In the genomic region with DNA sequence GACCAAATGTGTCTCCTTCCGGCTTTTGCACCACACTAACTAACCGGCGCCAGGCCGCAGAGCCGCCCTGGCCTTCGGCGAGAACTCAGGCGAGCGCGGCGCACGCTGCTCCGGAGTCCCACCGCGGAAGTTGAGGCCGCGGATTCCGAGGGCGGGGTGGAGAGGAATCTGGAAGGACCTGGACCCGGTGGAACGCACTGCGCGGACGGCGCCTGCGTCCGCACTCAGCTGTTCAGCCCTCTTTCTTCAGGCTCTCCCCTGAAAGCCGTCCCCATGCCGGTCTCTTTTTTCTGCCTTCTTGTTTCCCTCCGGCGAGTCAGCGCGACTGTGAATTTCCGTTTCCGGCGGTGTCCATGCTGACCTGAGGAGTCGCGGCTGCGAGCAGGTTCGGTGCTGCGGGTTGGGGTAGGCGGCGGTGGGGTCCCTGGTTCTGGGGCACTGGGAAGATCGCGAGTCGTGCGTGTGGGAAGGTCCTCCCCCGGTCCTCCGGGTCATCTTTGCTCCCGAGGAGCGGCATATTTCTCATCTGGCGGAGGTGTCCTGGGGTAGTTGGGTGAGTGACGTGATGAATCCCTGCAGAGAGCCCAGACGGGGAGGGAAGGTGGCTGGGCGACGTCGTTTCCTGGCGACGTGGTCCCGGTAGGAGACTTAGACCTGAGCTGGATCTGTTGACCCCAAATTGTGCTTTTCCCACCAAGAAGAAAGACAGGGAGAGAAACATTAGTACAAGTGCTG, we compare ENCODE assay signal across 1 cellular context.
TF ChIP-seq lines count a peak whose summit lies in the region.

Gene BMS1, plus strand, starts transcription at position 350 of the 735 bp plus-strand sequence. CDS start 1,600 bp downstream, outside the sequence.

TF ChIP-seq in HCT116, 20 proteins besides CTCF, POLR2A, EP300 and RAD21 (continued from another document):
- TF ChIP-seq ZBTB33 (IDR thresholded peaks at IDR 0.05; ENCODE audit: extremely low read depth, insufficient replicate concordance, low read length) (no peak), EGR1 (IDR thresholded peaks at IDR 0.05; ENCODE audit: low read depth) (no peak; the same call in 1 of the 2 replicates), SRF (IDR thresholded peaks at IDR 0.05; ENCODE audit: low read depth) (peak; percentile 93), CEBPB (IDR thresholded peaks at IDR 0.05; ENCODE audit: low read depth) (no peak), EZH2phosphoT487 (IDR thresholded peaks at IDR 0.05; ENCODE audit: borderline replicate concordance) (no peak), JUND (IDR thresholded peaks at IDR 0.05) (0 out of 2 replicates have a peak, but pooled peaks have one; percentile 34), YY1 (IDR thresholded peaks at IDR 0.05; ENCODE audit: extremely low read depth, insufficient replicate concordance, low read depth, low read length) (peak; percentile 90), FOSL1 (IDR thresholded peaks at IDR 0.05; ENCODE audit: low read depth) (0 out of 2 replicates have a peak, but pooled peaks have one; percentile 30), SIN3A (IDR thresholded peaks at IDR 0.05; ENCODE audit: low read depth) (peak; percentile 87)
- TF ChIP-seq, protein P1, sequence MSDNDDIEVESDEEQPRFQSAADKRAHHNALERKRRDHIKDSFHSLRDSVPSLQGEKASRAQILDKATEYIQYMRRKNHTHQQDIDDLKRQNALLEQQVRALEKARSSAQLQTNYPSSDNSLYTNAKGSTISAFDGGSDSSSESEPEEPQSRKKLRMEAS (IDR thresholded peaks at IDR 0.05), result peak; percentile 90
- TF ChIP-seq, protein P2, sequence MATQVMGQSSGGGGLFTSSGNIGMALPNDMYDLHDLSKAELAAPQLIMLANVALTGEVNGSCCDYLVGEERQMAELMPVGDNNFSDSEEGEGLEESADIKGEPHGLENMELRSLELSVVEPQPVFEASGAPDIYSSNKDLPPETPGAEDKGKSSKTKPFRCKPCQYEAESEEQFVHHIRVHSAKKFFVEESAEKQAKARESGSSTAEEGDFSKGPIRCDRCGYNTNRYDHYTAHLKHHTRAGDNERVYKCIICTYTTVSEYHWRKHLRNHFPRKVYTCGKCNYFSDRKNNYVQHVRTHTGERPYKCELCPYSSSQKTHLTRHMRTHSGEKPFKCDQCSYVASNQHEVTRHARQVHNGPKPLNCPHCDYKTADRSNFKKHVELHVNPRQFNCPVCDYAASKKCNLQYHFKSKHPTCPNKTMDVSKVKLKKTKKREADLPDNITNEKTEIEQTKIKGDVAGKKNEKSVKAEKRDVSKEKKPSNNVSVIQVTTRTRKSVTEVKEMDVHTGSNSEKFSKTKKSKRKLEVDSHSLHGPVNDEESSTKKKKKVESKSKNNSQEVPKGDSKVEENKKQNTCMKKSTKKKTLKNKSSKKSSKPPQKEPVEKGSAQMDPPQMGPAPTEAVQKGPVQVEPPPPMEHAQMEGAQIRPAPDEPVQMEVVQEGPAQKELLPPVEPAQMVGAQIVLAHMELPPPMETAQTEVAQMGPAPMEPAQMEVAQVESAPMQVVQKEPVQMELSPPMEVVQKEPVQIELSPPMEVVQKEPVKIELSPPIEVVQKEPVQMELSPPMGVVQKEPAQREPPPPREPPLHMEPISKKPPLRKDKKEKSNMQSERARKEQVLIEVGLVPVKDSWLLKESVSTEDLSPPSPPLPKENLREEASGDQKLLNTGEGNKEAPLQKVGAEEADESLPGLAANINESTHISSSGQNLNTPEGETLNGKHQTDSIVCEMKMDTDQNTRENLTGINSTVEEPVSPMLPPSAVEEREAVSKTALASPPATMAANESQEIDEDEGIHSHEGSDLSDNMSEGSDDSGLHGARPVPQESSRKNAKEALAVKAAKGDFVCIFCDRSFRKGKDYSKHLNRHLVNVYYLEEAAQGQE (IDR thresholded peaks at IDR 0.05; ENCODE audit: low read depth), result no peak
